1 cellular context compared by ENCODE assay signal in genomic region chr21:42624095-42624830, GRCh38.
TF ChIP-seq lines count a peak whose summit lies in the region.

No MANE protein-coding gene starts in this region.

TF ChIP-seq in HepG2, 621 proteins besides CTCF, POLR2A, EP300 and RAD21 (continued from another document and continues in another):
- TF ChIP-seq HNF1A (IDR thresholded peaks at IDR 0.05; ENCODE audit: low read depth) = peak; percentile 92
- TF ChIP-seq HNF1A (CRISPR knock-in tag; IDR thresholded peaks at IDR 0.05; ENCODE audit: borderline replicate concordance) = peak; percentile 92; the same call in 1 of the 2 replicates
- peak; percentile 85 for TF ChIP-seq PAXIP1 (CRISPR knock-in tag; conservative IDR thresholded peaks at IDR 0.05)
- TF ChIP-seq MIER2 (CRISPR knock-in tag; IDR thresholded peaks at IDR 0.05) = no peak
- no peak for TF ChIP-seq SALL2 (CRISPR knock-in tag; IDR thresholded peaks at IDR 0.05)
- peak; percentile 42 for TF ChIP-seq RXRB (CRISPR knock-in tag; IDR thresholded peaks at IDR 0.05; ENCODE audit: borderline replicate concordance)
- TF ChIP-seq NCOA1 (CRISPR knock-in tag; IDR thresholded peaks at IDR 0.05) = no peak
- peak; percentile 84 for TF ChIP-seq ZNF687 (CRISPR knock-in tag; IDR thresholded peaks at IDR 0.05)
- TF ChIP-seq PRPF4 (IDR thresholded peaks at IDR 0.05; ENCODE audit: low read depth, low read length, poor library complexity, severe bottlenecking) = no peak
- no peak for TF ChIP-seq SRSF1 (optimal IDR thresholded peaks at IDR 0.05; ENCODE audit: low read depth, low read length)
- TF ChIP-seq NFE2L1 (CRISPR knock-in tag; IDR thresholded peaks at IDR 0.05; ENCODE audit: borderline replicate concordance) = no peak
- peak; percentile 36; the same call in 1 of the 2 replicates for TF ChIP-seq ZNF879 (CRISPR knock-in tag; IDR thresholded peaks at IDR 0.05)
- TF ChIP-seq ZFYVE20 (CRISPR knock-in tag; IDR thresholded peaks at IDR 0.05; ENCODE audit: borderline replicate concordance, low read depth) = no peak
- no peak for TF ChIP-seq ZNF512B (CRISPR knock-in tag; IDR thresholded peaks at IDR 0.05; ENCODE audit: borderline replicate concordance)
- TF ChIP-seq SP5 (CRISPR knock-in tag; IDR thresholded peaks at IDR 0.05; ENCODE audit: borderline replicate concordance, low read depth) = no peak
- TF ChIP-seq HOXD1 (CRISPR knock-in tag; IDR thresholded peaks at IDR 0.05) = no peak
- no peak for TF ChIP-seq ZSCAN20 (CRISPR knock-in tag; IDR thresholded peaks at IDR 0.05; ENCODE audit: borderline replicate concordance)
- TF ChIP-seq ZSCAN9 (CRISPR knock-in tag; IDR thresholded peaks at IDR 0.05; ENCODE audit: borderline replicate concordance) = no peak
- TF ChIP-seq RXRA (CRISPR knock-in tag; IDR thresholded peaks at IDR 0.05) = no peak; the same call in 1 of the 2 replicates
- TF ChIP-seq ZNF256 (CRISPR knock-in tag; conservative IDR thresholded peaks at IDR 0.05) = no peak
- no peak for TF ChIP-seq NPAS2 (CRISPR knock-in tag; IDR thresholded peaks at IDR 0.05; ENCODE audit: borderline replicate concordance)
- TF ChIP-seq NR3C1 (CRISPR knock-in tag; IDR thresholded peaks at IDR 0.05) = no peak
- no peak for TF ChIP-seq ZNF83 (CRISPR knock-in tag; IDR thresholded peaks at IDR 0.05; ENCODE audit: borderline replicate concordance)
- TF ChIP-seq ZNF138 (CRISPR knock-in tag; IDR thresholded peaks at IDR 0.05; ENCODE audit: low read depth) = no peak
- TF ChIP-seq ESRRA (CRISPR knock-in tag; IDR thresholded peaks at IDR 0.05; ENCODE audit: low read depth) = no peak
- TF ChIP-seq AKAP8 (CRISPR knock-in tag; IDR thresholded peaks at IDR 0.05) = no peak
- TF ChIP-seq SOX5 (CRISPR knock-in tag; IDR thresholded peaks at IDR 0.05; ENCODE audit: borderline replicate concordance) = peak; percentile 36; the same call in 1 of the 2 replicates
- TF ChIP-seq NFKBIZ (CRISPR knock-in tag; IDR thresholded peaks at IDR 0.05) = no peak
- no peak for TF ChIP-seq ZNF841 (CRISPR knock-in tag; IDR thresholded peaks at IDR 0.05; ENCODE audit: borderline replicate concordance)
- TF ChIP-seq POLR2AphosphoS5 (IDR thresholded peaks at IDR 0.05; ENCODE audit: low read depth, low read length) = 0 out of 2 replicates have a peak, but pooled peaks have one; percentile 27
- no peak for TF ChIP-seq THAP11 (CRISPR knock-in tag; IDR thresholded peaks at IDR 0.05)
- 0 out of 2 replicates have a peak, but pooled peaks have one; percentile 7 for TF ChIP-seq MXD4 (CRISPR knock-in tag; IDR thresholded peaks at IDR 0.05)
- TF ChIP-seq SIX4 (CRISPR knock-in tag; IDR thresholded peaks at IDR 0.05) = no peak
- TF ChIP-seq ZNF382 (CRISPR knock-in tag; IDR thresholded peaks at IDR 0.05; ENCODE audit: borderline replicate concordance) = no peak
- no peak; the same call in 1 of the 2 replicates for TF ChIP-seq MEIS2 (CRISPR knock-in tag; IDR thresholded peaks at IDR 0.05)
- TF ChIP-seq ZSCAN5A (CRISPR knock-in tag; IDR thresholded peaks at IDR 0.05; ENCODE audit: borderline replicate concordance) = no peak
- no peak for TF ChIP-seq USF2 (IDR thresholded peaks at IDR 0.05; ENCODE audit: low read depth, low read length)
- TF ChIP-seq USF2 (CRISPR knock-in tag; IDR thresholded peaks at IDR 0.05; ENCODE audit: borderline replicate concordance) = no peak
- TF ChIP-seq FOXP1 (IDR thresholded peaks at IDR 0.05) = no peak
- peak; percentile 93 for TF ChIP-seq FOXP1 (CRISPR knock-in tag; IDR thresholded peaks at IDR 0.05)
- TF ChIP-seq ZNF44 (CRISPR knock-in tag; IDR thresholded peaks at IDR 0.05) = no peak
- TF ChIP-seq ZNF354B (CRISPR knock-in tag; IDR thresholded peaks at IDR 0.05) = 0 out of 2 replicates have a peak, but pooled peaks have one; percentile 53
- no peak for TF ChIP-seq RNF219 (CRISPR knock-in tag; IDR thresholded peaks at IDR 0.05)
- no peak for TF ChIP-seq NBN (conservative IDR thresholded peaks at IDR 0.05)
- TF ChIP-seq ZNF543 (CRISPR knock-in tag; IDR thresholded peaks at IDR 0.05) = no peak
- no peak for TF ChIP-seq ZNF660 (CRISPR knock-in tag; IDR thresholded peaks at IDR 0.05; ENCODE audit: borderline replicate concordance, low read depth)
